In the genomic region with DNA sequence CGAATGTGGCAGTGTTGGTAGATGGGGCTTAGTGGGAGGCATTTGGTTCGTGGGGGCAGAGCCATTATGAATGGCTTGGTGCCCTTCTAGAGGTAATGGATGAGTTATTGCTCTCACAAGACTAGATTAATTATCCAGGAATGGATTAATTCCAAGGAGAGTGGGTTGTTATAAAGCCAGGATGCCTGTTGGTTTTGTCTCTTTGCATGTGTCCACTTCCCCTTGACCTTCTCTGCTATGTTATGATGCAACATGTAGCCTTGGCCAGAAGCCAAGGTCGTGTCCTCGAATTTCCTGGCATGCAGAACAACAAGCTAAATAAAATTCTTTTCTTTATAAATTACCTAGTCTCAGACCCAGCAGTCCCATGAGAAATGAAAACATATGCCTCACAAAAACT, we compare ENCODE assay signal across 1 cellular context.
TF ChIP-seq lines count a peak whose summit lies in the region.

No MANE protein-coding gene starts in this region.

TF ChIP-seq in HepG2, 621 proteins besides CTCF, POLR2A, EP300 and RAD21 (continued from another document):
- TF ChIP-seq, protein P1, sequence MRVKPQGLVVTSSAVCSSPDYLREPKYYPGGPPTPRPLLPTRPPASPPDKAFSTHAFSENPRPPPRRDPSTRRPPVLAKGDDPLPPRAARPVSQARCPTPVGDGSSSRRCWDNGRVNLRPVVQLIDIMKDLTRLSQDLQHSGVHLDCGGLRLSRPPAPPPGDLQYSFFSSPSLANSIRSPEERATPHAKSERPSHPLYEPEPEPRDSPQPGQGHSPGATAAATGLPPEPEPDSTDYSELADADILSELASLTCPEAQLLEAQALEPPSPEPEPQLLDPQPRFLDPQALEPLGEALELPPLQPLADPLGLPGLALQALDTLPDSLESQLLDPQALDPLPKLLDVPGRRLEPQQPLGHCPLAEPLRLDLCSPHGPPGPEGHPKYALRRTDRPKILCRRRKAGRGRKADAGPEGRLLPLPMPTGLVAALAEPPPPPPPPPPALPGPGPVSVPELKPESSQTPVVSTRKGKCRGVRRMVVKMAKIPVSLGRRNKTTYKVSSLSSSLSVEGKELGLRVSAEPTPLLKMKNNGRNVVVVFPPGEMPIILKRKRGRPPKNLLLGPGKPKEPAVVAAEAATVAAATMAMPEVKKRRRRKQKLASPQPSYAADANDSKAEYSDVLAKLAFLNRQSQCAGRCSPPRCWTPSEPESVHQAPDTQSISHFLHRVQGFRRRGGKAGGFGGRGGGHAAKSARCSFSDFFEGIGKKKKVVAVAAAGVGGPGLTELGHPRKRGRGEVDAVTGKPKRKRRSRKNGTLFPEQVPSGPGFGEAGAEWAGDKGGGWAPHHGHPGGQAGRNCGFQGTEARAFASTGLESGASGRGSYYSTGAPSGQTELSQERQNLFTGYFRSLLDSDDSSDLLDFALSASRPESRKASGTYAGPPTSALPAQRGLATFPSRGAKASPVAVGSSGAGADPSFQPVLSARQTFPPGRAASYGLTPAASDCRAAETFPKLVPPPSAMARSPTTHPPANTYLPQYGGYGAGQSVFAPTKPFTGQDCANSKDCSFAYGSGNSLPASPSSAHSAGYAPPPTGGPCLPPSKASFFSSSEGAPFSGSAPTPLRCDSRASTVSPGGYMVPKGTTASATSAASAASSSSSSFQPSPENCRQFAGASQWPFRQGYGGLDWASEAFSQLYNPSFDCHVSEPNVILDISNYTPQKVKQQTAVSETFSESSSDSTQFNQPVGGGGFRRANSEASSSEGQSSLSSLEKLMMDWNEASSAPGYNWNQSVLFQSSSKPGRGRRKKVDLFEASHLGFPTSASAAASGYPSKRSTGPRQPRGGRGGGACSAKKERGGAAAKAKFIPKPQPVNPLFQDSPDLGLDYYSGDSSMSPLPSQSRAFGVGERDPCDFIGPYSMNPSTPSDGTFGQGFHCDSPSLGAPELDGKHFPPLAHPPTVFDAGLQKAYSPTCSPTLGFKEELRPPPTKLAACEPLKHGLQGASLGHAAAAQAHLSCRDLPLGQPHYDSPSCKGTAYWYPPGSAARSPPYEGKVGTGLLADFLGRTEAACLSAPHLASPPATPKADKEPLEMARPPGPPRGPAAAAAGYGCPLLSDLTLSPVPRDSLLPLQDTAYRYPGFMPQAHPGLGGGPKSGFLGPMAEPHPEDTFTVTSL (CRISPR knock-in tag; IDR thresholded peaks at IDR 0.05; ENCODE audit: borderline replicate concordance): peak; percentile 77; the same call in 1 of the 2 replicates
- TF ChIP-seq, protein P2, sequence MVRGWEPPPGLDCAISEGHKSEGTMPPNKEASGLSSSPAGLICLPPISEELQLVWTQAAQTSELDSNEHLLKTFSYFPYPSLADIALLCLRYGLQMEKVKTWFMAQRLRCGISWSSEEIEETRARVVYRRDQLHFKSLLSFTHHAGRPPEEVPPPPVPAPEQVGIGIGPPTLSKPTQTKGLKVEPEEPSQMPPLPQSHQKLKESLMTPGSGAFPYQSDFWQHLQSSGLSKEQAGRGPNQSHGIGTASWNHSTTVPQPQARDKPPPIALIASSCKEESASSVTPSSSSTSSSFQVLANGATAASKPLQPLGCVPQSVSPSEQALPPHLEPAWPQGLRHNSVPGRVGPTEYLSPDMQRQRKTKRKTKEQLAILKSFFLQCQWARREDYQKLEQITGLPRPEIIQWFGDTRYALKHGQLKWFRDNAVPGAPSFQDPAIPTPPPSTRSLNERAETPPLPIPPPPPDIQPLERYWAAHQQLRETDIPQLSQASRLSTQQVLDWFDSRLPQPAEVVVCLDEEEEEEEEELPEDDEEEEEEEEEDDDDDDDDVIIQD (CRISPR knock-in tag; IDR thresholded peaks at IDR 0.05; ENCODE audit: low read depth): peak; percentile 52; the same call in 1 of the 2 replicates
- TF ChIP-seq KDM5A (IDR thresholded peaks at IDR 0.05; ENCODE audit: borderline replicate concordance, low read length): no peak
- TF ChIP-seq, protein P3, sequence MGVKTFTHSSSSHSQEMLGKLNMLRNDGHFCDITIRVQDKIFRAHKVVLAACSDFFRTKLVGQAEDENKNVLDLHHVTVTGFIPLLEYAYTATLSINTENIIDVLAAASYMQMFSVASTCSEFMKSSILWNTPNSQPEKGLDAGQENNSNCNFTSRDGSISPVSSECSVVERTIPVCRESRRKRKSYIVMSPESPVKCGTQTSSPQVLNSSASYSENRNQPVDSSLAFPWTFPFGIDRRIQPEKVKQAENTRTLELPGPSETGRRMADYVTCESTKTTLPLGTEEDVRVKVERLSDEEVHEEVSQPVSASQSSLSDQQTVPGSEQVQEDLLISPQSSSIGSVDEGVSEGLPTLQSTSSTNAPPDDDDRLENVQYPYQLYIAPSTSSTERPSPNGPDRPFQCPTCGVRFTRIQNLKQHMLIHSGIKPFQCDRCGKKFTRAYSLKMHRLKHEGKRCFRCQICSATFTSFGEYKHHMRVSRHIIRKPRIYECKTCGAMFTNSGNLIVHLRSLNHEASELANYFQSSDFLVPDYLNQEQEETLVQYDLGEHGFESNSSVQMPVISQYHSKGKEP (CRISPR knock-in tag; IDR thresholded peaks at IDR 0.05): no peak
